Comparison of ENCODE assay signal across 1 cellular context in genomic region chr15:63093486-63094205, GRCh38.
TF ChIP-seq lines count a peak whose summit lies in the region.

No MANE protein-coding gene starts in this region.

TF ChIP-seq in IMR-90, 13 proteins besides CTCF, POLR2A, EP300 and RAD21 (continued from another document):
- TF ChIP-seq ELK1 (IDR thresholded peaks at IDR 0.05; ENCODE audit: borderline replicate concordance, low read depth, low read length) = no peak
TF ChIP-seq in IMR-90: peak in this region for 2.
